Comparison of ENCODE assay signal across 4 cellular contexts in genomic region chr3:178044320-178044719, GRCh38.
TF ChIP-seq lines count a peak whose summit lies in the region.

No MANE protein-coding gene starts in this region.

TF ChIP-seq in A549, 52 proteins besides CTCF, POLR2A, EP300 and RAD21:
- TF ChIP-seq CEBPB (IDR thresholded peaks at IDR 0.05): peak; percentile 44 to 77; a peak in 3 of 4 replicates
- no peak for TF ChIP-seq KDM5A (IDR thresholded peaks at IDR 0.05)
TF ChIP-seq in A549: peak in this region for 1.

TF ChIP-seq in HCT116, 20 proteins besides CTCF, POLR2A, EP300 and RAD21:
- no peak for TF ChIP-seq YY1 (IDR thresholded peaks at IDR 0.05; ENCODE audit: extremely low read depth, insufficient replicate concordance, low read depth, low read length)
- TF ChIP-seq MAX (IDR thresholded peaks at IDR 0.05): no peak
- TF ChIP-seq CEBPB (IDR thresholded peaks at IDR 0.05; ENCODE audit: low read depth): 0 out of 2 replicates have a peak, but pooled peaks have one; percentile 56
TF ChIP-seq in HCT116: peak in this region for 1.

TF ChIP-seq in IMR-90, 13 proteins besides CTCF, POLR2A, EP300 and RAD21:
- TF ChIP-seq RCOR1 (IDR thresholded peaks at IDR 0.05; ENCODE audit: insufficient replicate concordance, low read length): no peak
- TF ChIP-seq MXI1 (IDR thresholded peaks at IDR 0.05; ENCODE audit: borderline replicate concordance, low read depth, low read length): no peak
- peak; percentile 87 for TF ChIP-seq CEBPB (IDR thresholded peaks at IDR 0.05; ENCODE audit: low read depth, low read length)

TF ChIP-seq in K562, 482 proteins besides CTCF, POLR2A, EP300 and RAD21:
- TF ChIP-seq E2F1 (CRISPR knock-in tag; IDR thresholded peaks at IDR 0.05) (no peak), ASH1L (IDR thresholded peaks at IDR 0.05; ENCODE audit: borderline replicate concordance, low read depth, partially characterized antibody) (no peak), CBFA2T2 (conservative IDR thresholded peaks at IDR 0.05) (no peak), IRF9 (tag; IDR thresholded peaks at IDR 0.05) (0 out of 2 replicates have a peak, but pooled peaks have one; percentile 47), ZNF584 (CRISPR knock-in tag; IDR thresholded peaks at IDR 0.05; ENCODE audit: low read depth) (no peak), ZBTB5 (IDR thresholded peaks at IDR 0.05) (no peak), NCOA6 (IDR thresholded peaks at IDR 0.05) (no peak), ZNF449 (CRISPR knock-in tag; IDR thresholded peaks at IDR 0.05) (no peak), ZNF146 (CRISPR knock-in tag; IDR thresholded peaks at IDR 0.05; ENCODE audit: unreplicated experiment) (peak; percentile 88), ATF4 (CRISPR knock-in tag; IDR thresholded peaks at IDR 0.05) (no peak), TSC22D4 (tag; IDR thresholded peaks at IDR 0.05) (no peak), ZBTB7A (IDR thresholded peaks at IDR 0.05; ENCODE audit: borderline replicate concordance, control insufficient read depth, low read depth, low read length) (no peak), CEBPG (CRISPR knock-in tag; IDR thresholded peaks at IDR 0.05) (peak; percentile 36; the same call in 1 of the 2 replicates), CEBPG (tag; conservative IDR thresholded peaks at IDR 0.05 in 1 of 2, IDR thresholded peaks at IDR 0.05 in 1 of 2) (peak; percentile 70 to 94), CEBPB (tag; IDR thresholded peaks at IDR 0.05) (peak; percentile 93)
